1 cellular context compared by ENCODE assay signal in the genomic region with DNA sequence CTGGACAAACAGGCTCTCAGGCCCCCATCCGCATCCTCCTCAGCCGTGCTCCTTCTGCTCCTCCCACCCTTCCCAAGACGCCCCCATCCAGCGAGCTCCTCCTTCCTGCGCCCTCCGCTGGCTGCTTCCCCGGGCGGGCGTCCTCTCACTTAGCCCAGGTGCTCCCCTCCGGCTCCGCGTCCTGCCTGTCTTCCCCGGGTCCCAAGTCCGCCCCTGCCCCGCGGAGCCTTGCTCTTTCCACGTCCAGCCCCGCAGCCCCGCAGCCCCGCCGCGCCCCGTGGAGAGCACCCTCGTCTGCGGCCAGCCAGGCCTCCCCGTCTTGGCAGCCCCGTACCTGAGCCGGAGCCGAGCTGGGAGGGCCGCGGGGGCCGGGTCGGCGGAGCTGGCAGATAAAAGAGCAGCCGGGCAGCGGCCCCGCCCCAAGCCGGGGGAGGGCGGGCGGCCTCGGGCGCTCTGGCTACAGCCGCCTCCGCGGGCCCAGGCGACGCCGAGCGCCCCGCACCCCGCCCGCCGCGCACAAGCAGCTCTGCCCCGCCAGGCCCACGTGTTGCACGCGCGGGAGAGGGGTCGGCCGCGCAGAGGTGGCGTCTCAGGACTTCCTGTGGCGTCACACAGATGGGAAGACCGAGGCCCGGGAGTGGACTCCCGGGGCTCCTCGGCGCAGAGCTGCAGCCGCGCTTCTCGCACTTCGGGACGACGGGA.
TF ChIP-seq lines count a peak whose summit lies in the region.

A gene with protein sequence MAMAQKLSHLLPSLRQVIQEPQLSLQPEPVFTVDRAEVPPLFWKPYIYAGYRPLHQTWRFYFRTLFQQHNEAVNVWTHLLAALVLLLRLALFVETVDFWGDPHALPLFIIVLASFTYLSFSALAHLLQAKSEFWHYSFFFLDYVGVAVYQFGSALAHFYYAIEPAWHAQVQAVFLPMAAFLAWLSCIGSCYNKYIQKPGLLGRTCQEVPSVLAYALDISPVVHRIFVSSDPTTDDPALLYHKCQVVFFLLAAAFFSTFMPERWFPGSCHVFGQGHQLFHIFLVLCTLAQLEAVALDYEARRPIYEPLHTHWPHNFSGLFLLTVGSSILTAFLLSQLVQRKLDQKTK (minus strand): TSS at position 555 of the 702 bp plus-strand sequence. CDS start 11,869 bp downstream, outside the sequence.

TF ChIP-seq in HEK293, 187 proteins besides CTCF, POLR2A, EP300 and RAD21 (continued from another document and continues in another):
- TF ChIP-seq ZFP41 (tag by site-specific recombination; IDR thresholded peaks at IDR 0.05; ENCODE audit: borderline replicate concordance), result no peak
- TF ChIP-seq ZNF747 (tag by site-specific recombination; IDR thresholded peaks at IDR 0.05), result no peak
- TF ChIP-seq ZNF133 (tag by site-specific recombination; IDR thresholded peaks at IDR 0.05), result no peak
- TF ChIP-seq, protein P1, sequence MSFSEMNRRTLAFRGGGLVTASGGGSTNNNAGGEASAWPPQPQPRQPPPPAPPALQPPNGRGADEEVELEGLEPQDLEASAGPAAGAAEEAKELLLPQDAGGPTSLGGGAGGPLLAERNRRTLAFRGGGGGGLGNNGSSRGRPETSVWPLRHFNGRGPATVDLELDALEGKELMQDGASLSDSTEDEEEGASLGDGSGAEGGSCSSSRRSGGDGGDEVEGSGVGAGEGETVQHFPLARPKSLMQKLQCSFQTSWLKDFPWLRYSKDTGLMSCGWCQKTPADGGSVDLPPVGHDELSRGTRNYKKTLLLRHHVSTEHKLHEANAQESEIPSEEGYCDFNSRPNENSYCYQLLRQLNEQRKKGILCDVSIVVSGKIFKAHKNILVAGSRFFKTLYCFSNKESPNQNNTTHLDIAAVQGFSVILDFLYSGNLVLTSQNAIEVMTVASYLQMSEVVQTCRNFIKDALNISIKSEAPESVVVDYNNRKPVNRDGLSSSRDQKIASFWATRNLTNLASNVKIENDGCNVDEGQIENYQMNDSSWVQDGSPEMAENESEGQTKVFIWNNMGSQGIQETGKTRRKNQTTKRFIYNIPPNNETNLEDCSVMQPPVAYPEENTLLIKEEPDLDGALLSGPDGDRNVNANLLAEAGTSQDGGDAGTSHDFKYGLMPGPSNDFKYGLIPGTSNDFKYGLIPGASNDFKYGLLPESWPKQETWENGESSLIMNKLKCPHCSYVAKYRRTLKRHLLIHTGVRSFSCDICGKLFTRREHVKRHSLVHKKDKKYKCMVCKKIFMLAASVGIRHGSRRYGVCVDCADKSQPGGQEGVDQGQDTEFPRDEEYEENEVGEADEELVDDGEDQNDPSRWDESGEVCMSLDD (tag by site-specific recombination; IDR thresholded peaks at IDR 0.05), result no peak
- TF ChIP-seq, protein P2, sequence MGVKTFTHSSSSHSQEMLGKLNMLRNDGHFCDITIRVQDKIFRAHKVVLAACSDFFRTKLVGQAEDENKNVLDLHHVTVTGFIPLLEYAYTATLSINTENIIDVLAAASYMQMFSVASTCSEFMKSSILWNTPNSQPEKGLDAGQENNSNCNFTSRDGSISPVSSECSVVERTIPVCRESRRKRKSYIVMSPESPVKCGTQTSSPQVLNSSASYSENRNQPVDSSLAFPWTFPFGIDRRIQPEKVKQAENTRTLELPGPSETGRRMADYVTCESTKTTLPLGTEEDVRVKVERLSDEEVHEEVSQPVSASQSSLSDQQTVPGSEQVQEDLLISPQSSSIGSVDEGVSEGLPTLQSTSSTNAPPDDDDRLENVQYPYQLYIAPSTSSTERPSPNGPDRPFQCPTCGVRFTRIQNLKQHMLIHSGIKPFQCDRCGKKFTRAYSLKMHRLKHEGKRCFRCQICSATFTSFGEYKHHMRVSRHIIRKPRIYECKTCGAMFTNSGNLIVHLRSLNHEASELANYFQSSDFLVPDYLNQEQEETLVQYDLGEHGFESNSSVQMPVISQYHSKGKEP (tag by site-specific recombination; IDR thresholded peaks at IDR 0.05), result no peak
- TF ChIP-seq GFI1B (tag by site-specific recombination; IDR thresholded peaks at IDR 0.05), result no peak
- TF ChIP-seq, protein P3, sequence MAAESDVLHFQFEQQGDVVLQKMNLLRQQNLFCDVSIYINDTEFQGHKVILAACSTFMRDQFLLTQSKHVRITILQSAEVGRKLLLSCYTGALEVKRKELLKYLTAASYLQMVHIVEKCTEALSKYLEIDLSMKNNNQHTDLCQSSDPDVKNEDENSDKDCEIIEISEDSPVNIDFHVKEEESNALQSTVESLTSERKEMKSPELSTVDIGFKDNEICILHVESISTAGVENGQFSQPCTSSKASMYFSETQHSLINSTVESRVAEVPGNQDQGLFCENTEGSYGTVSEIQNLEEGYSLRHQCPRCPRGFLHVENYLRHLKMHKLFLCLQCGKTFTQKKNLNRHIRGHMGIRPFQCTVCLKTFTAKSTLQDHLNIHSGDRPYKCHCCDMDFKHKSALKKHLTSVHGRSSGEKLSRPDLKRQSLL (tag by site-specific recombination; IDR thresholded peaks at IDR 0.05), result no peak
- no peak for TF ChIP-seq ZNF311 (tag by site-specific recombination; IDR thresholded peaks at IDR 0.05; ENCODE audit: borderline replicate concordance)
- no peak for TF ChIP-seq ZNF223 (tag by site-specific recombination; IDR thresholded peaks at IDR 0.05)
- TF ChIP-seq, protein P4, sequence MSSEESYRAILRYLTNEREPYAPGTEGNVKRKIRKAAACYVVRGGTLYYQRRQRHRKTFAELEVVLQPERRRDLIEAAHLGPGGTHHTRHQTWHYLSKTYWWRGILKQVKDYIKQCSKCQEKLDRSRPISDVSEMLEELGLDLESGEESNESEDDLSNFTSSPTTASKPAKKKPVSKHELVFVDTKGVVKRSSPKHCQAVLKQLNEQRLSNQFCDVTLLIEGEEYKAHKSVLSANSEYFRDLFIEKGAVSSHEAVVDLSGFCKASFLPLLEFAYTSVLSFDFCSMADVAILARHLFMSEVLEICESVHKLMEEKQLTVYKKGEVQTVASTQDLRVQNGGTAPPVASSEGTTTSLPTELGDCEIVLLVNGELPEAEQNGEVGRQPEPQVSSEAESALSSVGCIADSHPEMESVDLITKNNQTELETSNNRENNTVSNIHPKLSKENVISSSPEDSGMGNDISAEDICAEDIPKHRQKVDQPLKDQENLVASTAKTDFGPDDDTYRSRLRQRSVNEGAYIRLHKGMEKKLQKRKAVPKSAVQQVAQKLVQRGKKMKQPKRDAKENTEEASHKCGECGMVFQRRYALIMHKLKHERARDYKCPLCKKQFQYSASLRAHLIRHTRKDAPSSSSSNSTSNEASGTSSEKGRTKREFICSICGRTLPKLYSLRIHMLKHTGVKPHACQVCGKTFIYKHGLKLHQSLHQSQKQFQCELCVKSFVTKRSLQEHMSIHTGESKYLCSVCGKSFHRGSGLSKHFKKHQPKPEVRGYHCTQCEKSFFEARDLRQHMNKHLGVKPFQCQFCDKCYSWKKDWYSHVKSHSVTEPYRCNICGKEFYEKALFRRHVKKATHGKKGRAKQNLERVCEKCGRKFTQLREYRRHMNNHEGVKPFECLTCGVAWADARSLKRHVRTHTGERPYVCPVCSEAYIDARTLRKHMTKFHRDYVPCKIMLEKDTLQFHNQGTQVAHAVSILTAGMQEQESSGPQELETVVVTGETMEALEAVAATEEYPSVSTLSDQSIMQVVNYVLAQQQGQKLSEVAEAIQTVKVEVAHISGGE (tag by site-specific recombination; conservative IDR thresholded peaks at IDR 0.05; ENCODE audit: low read depth), result no peak; the same call in 1 of the 2 replicates
- no peak for TF ChIP-seq ZNF544 (tag by site-specific recombination; IDR thresholded peaks at IDR 0.05)
- TF ChIP-seq, protein P5, sequence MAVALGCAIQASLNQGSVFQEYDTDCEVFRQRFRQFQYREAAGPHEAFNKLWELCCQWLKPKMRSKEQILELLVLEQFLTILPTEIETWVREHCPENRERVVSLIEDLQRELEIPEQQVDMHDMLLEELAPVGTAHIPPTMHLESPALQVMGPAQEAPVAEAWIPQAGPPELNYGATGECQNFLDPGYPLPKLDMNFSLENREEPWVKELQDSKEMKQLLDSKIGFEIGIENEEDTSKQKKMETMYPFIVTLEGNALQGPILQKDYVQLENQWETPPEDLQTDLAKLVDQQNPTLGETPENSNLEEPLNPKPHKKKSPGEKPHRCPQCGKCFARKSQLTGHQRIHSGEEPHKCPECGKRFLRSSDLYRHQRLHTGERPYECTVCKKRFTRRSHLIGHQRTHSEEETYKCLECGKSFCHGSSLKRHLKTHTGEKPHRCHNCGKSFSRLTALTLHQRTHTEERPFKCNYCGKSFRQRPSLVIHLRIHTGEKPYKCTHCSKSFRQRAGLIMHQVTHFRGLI (tag by site-specific recombination; IDR thresholded peaks at IDR 0.05), result no peak
- TF ChIP-seq ZNF221 (tag by site-specific recombination; IDR thresholded peaks at IDR 0.05; ENCODE audit: borderline replicate concordance), result no peak
- TF ChIP-seq ZXDB (tag by site-specific recombination; IDR thresholded peaks at IDR 0.05), result peak; percentile 83
- TF ChIP-seq ZNF514 (tag by site-specific recombination; IDR thresholded peaks at IDR 0.05), result no peak
- no peak for TF ChIP-seq ZNF521 (tag by site-specific recombination; IDR thresholded peaks at IDR 0.05)
- no peak for TF ChIP-seq ZNF629 (tag by site-specific recombination; IDR thresholded peaks at IDR 0.05)
- TF ChIP-seq ZNF677 (tag by site-specific recombination; IDR thresholded peaks at IDR 0.05), result peak; percentile 17; the same call in 1 of the 2 replicates
- no peak for TF ChIP-seq ZNF426 (tag by site-specific recombination; IDR thresholded peaks at IDR 0.05)
- TF ChIP-seq, protein P6, sequence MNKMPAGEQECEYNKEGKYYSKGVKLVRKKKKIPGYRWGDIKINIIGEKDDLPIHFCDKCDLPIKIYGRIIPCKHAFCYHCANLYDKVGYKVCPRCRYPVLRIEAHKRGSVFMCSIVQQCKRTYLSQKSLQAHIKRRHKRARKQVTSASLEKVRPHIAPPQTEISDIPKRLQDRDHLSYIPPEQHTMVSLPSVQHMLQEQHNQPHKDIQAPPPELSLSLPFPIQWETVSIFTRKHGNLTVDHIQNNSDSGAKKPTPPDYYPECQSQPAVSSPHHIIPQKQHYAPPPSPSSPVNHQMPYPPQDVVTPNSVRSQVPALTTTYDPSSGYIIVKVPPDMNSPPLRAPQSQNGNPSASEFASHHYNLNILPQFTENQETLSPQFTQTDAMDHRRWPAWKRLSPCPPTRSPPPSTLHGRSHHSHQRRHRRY (tag by site-specific recombination; IDR thresholded peaks at IDR 0.05), result 0 out of 2 replicates have a peak, but pooled peaks have one; percentile 43
- no peak for TF ChIP-seq MYNN (tag by site-specific recombination; IDR thresholded peaks at IDR 0.05; ENCODE audit: borderline replicate concordance)
- TF ChIP-seq, protein P7, sequence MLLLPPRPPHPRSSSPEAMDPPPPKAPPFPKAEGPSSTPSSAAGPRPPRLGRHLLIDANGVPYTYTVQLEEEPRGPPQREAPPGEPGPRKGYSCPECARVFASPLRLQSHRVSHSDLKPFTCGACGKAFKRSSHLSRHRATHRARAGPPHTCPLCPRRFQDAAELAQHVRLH (tag by site-specific recombination; IDR thresholded peaks at IDR 0.05), result no peak
- 0 out of 2 replicates have a peak, but pooled peaks have one; percentile 23 for TF ChIP-seq KLF10 (tag by site-specific recombination; IDR thresholded peaks at IDR 0.05)
- TF ChIP-seq, protein P8, sequence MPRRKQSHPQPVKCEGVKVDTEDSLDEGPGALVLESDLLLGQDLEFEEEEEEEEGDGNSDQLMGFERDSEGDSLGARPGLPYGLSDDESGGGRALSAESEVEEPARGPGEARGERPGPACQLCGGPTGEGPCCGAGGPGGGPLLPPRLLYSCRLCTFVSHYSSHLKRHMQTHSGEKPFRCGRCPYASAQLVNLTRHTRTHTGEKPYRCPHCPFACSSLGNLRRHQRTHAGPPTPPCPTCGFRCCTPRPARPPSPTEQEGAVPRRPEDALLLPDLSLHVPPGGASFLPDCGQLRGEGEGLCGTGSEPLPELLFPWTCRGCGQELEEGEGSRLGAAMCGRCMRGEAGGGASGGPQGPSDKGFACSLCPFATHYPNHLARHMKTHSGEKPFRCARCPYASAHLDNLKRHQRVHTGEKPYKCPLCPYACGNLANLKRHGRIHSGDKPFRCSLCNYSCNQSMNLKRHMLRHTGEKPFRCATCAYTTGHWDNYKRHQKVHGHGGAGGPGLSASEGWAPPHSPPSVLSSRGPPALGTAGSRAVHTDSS (tag by site-specific recombination; IDR thresholded peaks at IDR 0.05), result no peak
- TF ChIP-seq ZNF654 (tag by site-specific recombination; IDR thresholded peaks at IDR 0.05; ENCODE audit: low read depth), result no peak
- TF ChIP-seq, protein P9, sequence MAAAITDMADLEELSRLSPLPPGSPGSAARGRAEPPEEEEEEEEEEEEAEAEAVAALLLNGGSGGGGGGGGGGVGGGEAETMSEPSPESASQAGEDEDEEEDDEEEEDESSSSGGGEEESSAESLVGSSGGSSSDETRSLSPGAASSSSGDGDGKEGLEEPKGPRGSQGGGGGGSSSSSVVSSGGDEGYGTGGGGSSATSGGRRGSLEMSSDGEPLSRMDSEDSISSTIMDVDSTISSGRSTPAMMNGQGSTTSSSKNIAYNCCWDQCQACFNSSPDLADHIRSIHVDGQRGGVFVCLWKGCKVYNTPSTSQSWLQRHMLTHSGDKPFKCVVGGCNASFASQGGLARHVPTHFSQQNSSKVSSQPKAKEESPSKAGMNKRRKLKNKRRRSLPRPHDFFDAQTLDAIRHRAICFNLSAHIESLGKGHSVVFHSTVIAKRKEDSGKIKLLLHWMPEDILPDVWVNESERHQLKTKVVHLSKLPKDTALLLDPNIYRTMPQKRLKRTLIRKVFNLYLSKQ (tag by site-specific recombination; IDR thresholded peaks at IDR 0.05; ENCODE audit: borderline replicate concordance), result no peak
- no peak for TF ChIP-seq ZNF548 (tag by site-specific recombination; IDR thresholded peaks at IDR 0.05)
- TF ChIP-seq, protein P10, sequence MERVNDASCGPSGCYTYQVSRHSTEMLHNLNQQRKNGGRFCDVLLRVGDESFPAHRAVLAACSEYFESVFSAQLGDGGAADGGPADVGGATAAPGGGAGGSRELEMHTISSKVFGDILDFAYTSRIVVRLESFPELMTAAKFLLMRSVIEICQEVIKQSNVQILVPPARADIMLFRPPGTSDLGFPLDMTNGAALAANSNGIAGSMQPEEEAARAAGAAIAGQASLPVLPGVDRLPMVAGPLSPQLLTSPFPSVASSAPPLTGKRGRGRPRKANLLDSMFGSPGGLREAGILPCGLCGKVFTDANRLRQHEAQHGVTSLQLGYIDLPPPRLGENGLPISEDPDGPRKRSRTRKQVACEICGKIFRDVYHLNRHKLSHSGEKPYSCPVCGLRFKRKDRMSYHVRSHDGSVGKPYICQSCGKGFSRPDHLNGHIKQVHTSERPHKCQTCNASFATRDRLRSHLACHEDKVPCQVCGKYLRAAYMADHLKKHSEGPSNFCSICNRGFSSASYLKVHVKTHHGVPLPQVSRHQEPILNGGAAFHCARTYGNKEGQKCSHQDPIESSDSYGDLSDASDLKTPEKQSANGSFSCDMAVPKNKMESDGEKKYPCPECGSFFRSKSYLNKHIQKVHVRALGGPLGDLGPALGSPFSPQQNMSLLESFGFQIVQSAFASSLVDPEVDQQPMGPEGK (tag by site-specific recombination; IDR thresholded peaks at IDR 0.05), result peak; percentile 89
- TF ChIP-seq ZNF10 (tag by site-specific recombination; IDR thresholded peaks at IDR 0.05), result no peak
- TF ChIP-seq ZNF610 (tag by site-specific recombination; IDR thresholded peaks at IDR 0.05; ENCODE audit: borderline replicate concordance), result no peak
- TF ChIP-seq ZIC2 (tag by site-specific recombination; IDR thresholded peaks at IDR 0.05), result peak; percentile 26
- no peak; the same call in 1 of the 2 replicates for TF ChIP-seq ZNF561 (tag by site-specific recombination; IDR thresholded peaks at IDR 0.05; ENCODE audit: borderline replicate concordance)
- no peak; the same call in 1 of the 2 replicates for TF ChIP-seq ZNF792 (tag by site-specific recombination; IDR thresholded peaks at IDR 0.05)
- no peak for TF ChIP-seq ZNF19 (tag by site-specific recombination; IDR thresholded peaks at IDR 0.05; ENCODE audit: low read depth)
- peak; percentile 73 for TF ChIP-seq ZNF335 (tag by site-specific recombination; conservative IDR thresholded peaks at IDR 0.05)
- no peak for TF ChIP-seq BCL11B (tag by site-specific recombination; IDR thresholded peaks at IDR 0.05; ENCODE audit: low read depth)
- TF ChIP-seq SCRT1 (tag by site-specific recombination; IDR thresholded peaks at IDR 0.05; ENCODE audit: borderline replicate concordance), result 0 out of 2 replicates have a peak, but pooled peaks have one; percentile 9
- no peak for TF ChIP-seq ZNF791 (tag by site-specific recombination; IDR thresholded peaks at IDR 0.05)
